ENCODE assay signal across 17 cellular contexts in genomic region chr6:10962673-10963072, GRCh38.
A peak's percentile ranks its signal among the peaks of the same experiment; 100 is the strongest.
DNase-seq lines count a peak whose midpoint lies in the region; ATAC-seq and TF ChIP-seq lines count a peak whose summit lies in the region.
"Had no signal": no experiment of that assay in that cellular context is flagged by ENCODE, and none has a peak within 500 bp of the region (broad histone marks: within the 10 kb centered on the region; RNA-seq: fewer than 3 reads in every experiment).

No MANE protein-coding gene starts in this region.

- H3K4me1 Mint-ChIP-seq in activated T-cell treated with anti-CD3 and anti-CD28 coated beads, Interleukin-2, amount 50 U/mL, for 72 hours (ENCODE audit: low read depth), result no peaks in the 10 kb centered on the region
- H3K4me1 Mint-ChIP-seq: B cell, immature natural killer cell, neural crest cell had no signal

- no peak overlapping the region for H3K4me3 Mint-ChIP-seq in activated T-cell treated with anti-CD3 and anti-CD28 coated beads, Interleukin-2, amount 50 U/mL, for 72 hours
- H3K4me3 Mint-ChIP-seq: B cell, endodermal cell, immature natural killer cell, neural crest cell had no signal

- H3K4me1 ChIP-seq in RWPE2 (ENCODE audit: insufficient read depth, poor library complexity, severe bottlenecking), result no peaks in the 10 kb centered on the region

- no peaks in the 10 kb centered on the region for H3K27me3 ChIP-seq in RWPE2 (ENCODE audit: insufficient read depth, poor library complexity, severe bottlenecking)

- H3K4me3 ChIP-seq in AG04449 (ENCODE audit: low read depth, low read length) (no peak overlapping the region), HFF-Myc (replicated peaks; ENCODE audit: low read depth, low read length) (no peak overlapping the region), RWPE2 (ENCODE audit: severe bottlenecking) (no peak overlapping the region), fibroblast of the aortic adventitia (ENCODE audit: low read depth, low read length) (no peak overlapping the region)

- H3K27ac Mint-ChIP-seq in activated T-cell treated with anti-CD3 and anti-CD28 coated beads, Interleukin-2, amount 50 U/mL, for 72 hours, result no peak overlapping the region
- H3K27ac Mint-ChIP-seq: B cell, endodermal cell, immature natural killer cell had no signal

- CTCF ChIA-PET in AG04449 (lab: Yijun Ruan, JAX), result interaction anchor here (0.7 to 4.1 kb wide), 8 partner anchors 8 to 533 kb away, joined by 3 to 23 read pairs (median 8); no protein-coding TSS in a partner anchor

- ATAC-seq in RWPE2 (ENCODE audit: low read depth) (peak; percentile 62; the same call in 2 of the 3 replicates), HG03196 (IDR thresholded peaks at IDR 0.05; ENCODE audit: unreplicated experiment) (no peak)
- no peak for ATAC-seq in activated T-cell treated with anti-CD3 and anti-CD28 coated beads, Interleukin-2, amount 50 U/mL, for 72 hours (replicated peaks in 1 of 2)

- peaks cover 3% of the 10 kb centered on the region in 2 donors for H3K9me3 Mint-ChIP-seq in activated T-cell treated with anti-CD3 and anti-CD28 coated beads, Interleukin-2, amount 50 U/mL, for 72 hours

- H3K9me3 ChIP-seq in RWPE2 (ENCODE audit: severe bottlenecking), result no peaks in the 10 kb centered on the region

- TF ChIP-seq CTCF in AG04449 (IDR thresholded peaks at IDR 0.05; ENCODE audit: insufficient read depth, low read length, missing control alignments) (no peak), HFF-Myc (IDR thresholded peaks at IDR 0.05; ENCODE audit: low read depth, low read length, missing control alignments) (no peak), RWPE2 (IDR thresholded peaks at IDR 0.05; ENCODE audit: poor library complexity, severe bottlenecking) (no peak), fibroblast of the aortic adventitia (IDR thresholded peaks at IDR 0.05; ENCODE audit: insufficient read depth, low read length) (no peak)

- H3K27me3 Mint-ChIP-seq in activated T-cell treated with anti-CD3 and anti-CD28 coated beads, Interleukin-2, amount 50 U/mL, for 72 hours (ENCODE audit: low read depth), result peaks cover 24% of the 10 kb centered on the region

- no peaks in the 10 kb centered on the region; the same call in 1 of the 2 replicates for H3K36me3 ChIP-seq in RWPE2 (ENCODE audit: low read depth)

- POLR2A ChIA-PET in AG04449 (lab: Yijun Ruan, JAX), result no interaction called here

- peak; percentile 83 for DNase-seq in AG04449 (ENCODE audit: low read depth, low spot score)
- DNase-seq in HFF-Myc (ENCODE audit: extremely low read depth, low read depth), result peak; percentile 52
- no peak for DNase-seq in RWPE2 (ENCODE audit: low spot score)
- peak; percentile 88 for DNase-seq in fibroblast of the aortic adventitia (ENCODE audit: low read depth)
- DNase-seq in activated CD4-positive, alpha-beta T cell treated with anti-CD3 and anti-CD28 coated beads for 48 hours, result no peak
- no peak for DNase-seq in mucosa of gallbladder (ENCODE audit: low spot score)
- no peak for DNase-seq in activated T-cell treated with anti-CD3 and anti-CD28 coated beads, Interleukin-2, amount 50 U/mL, for 72 hours
- DNase-seq: activated CD4-positive, CD25-positive, alpha-beta regulatory T cell; activated gamma-delta T cell; immature natural killer cell; KG1; Right ventricle myocardium superior; substantia nigra had no signal

- peaks cover 0 to 3% of the 10 kb centered on the region in 2 donors for H3K36me3 Mint-ChIP-seq in activated T-cell treated with anti-CD3 and anti-CD28 coated beads, Interleukin-2, amount 50 U/mL, for 72 hours (ENCODE audit: insufficient read depth in 2 of 2)
- H3K36me3 Mint-ChIP-seq: immature natural killer cell had no signal

- H3K27ac ChIP-seq in RWPE2 (ENCODE audit: poor library complexity, severe bottlenecking), result no peak overlapping the region

Comparison
In these comparisons a context has a peak if more than half of its experiments do, and no peak if none do; other contexts are left out.
1. DNase-seq: peak in AG04449 (single experiment), HFF-Myc (single experiment) and fibroblast of the aortic adventitia (single experiment); none in RWPE2 (single experiment), activated CD4-positive, alpha-beta T cell treated with anti-CD3 and anti-CD28 coated beads for 48 hours (single experiment), mucosa of gallbladder (single experiment) and activated T-cell treated with anti-CD3 and anti-CD28 coated beads, Interleukin-2, amount 50 U/mL, for 72 hours (0 of 2).